Comparison of ENCODE assay signal across 11 cellular contexts in the genomic region with DNA sequence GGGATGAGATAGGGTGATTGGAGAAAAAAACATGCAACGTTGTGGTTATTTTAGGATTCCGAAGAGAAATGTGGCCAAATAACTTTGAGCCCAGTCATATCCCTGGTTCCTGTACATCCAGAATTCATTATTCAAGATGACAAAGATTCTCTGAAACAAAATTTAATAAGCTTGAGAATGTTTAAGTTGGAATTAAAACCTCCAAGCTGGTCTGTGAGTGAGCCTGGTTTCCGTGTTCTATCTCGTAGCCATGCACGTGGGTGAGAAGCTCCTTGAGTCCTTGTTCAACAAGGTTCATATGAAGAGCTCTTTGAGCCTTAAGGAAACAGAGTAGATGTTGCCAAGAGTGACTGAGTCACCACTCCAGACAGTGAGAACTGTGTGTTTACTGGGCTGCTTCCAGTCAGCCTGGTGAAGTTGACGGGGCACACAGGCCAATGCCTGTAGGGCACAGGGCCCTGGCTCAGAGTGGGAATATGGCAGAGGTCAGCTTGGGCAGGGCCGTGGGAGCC.
A peak's percentile ranks its signal among the peaks of the same experiment; 100 is the strongest.
DNase-seq lines count a peak whose midpoint lies in the region; ATAC-seq, FAIRE-seq and TF ChIP-seq lines count a peak whose summit lies in the region.
"Had no signal": no experiment of that assay in that cellular context is flagged by ENCODE, and none has a peak within 500 bp of the region (broad histone marks: within the 10 kb centered on the region; RNA-seq: fewer than 3 reads in every experiment).

No MANE protein-coding gene starts in this region.

- no peak for TF ChIP-seq CTCF in ascending aorta (IDR thresholded peaks at IDR 0.05)

- no peaks in the 10 kb centered on the region for H3K27me3 Mint-ChIP-seq in activated T-helper 17 cell treated with anti-CD3 and anti-CD28 coated beads, Interleukin-2, amount 50 U/mL, for 72 hours
- peaks cover 2 to 8% of the 10 kb centered on the region in 2 donors for H3K27me3 Mint-ChIP-seq in CD4-positive, alpha-beta memory T cell
- peaks cover 5 to 32% (median 17%) of the 10 kb centered on the region in 5 donors for H3K27me3 Mint-ChIP-seq in naive thymus-derived CD4-positive, alpha-beta T cell

- peak; percentile 96 for FAIRE-seq in H54 (lab: Jason Lieb, UNC)
- FAIRE-seq: colon had no signal

- peaks cover 15 to 24% of the 10 kb centered on the region in 2 donors for H3K36me3 ChIP-seq in ascending aorta
- H3K36me3 ChIP-seq in CD4-positive, alpha-beta memory T cell (ENCODE audit: insufficient read depth, low read length) = no peaks in the 10 kb centered on the region
- no peaks in the 10 kb centered on the region for H3K36me3 ChIP-seq in naive thymus-derived CD4-positive, alpha-beta T cell (ENCODE audit: control insufficient read depth in 2 of 3, insufficient read depth in 3 of 3, low read length in 3 of 3)
- H3K36me3 ChIP-seq: WERI-Rb-1 had no signal

- no peak overlapping the region for H3K4me3 ChIP-seq in ascending aorta
- peak overlapping the region in 1 of 2 donors; percentile 11 for H3K4me3 ChIP-seq in CD4-positive, alpha-beta memory T cell (ENCODE audit: low read length in 2 of 2)
- no peak overlapping the region for H3K4me3 ChIP-seq in naive thymus-derived CD4-positive, alpha-beta T cell (ENCODE audit: low read length)

- H3K4me3 Mint-ChIP-seq in activated T-helper 17 cell treated with anti-CD3 and anti-CD28 coated beads, Interleukin-2, amount 50 U/mL, for 72 hours = no peak overlapping the region
- H3K4me3 Mint-ChIP-seq in CD4-positive, alpha-beta memory T cell = no peak overlapping the region
- H3K4me3 Mint-ChIP-seq in naive thymus-derived CD4-positive, alpha-beta T cell = no peak overlapping the region
- H3K4me3 Mint-ChIP-seq: naive B cell had no signal

- H3K27ac Mint-ChIP-seq in activated T-helper 17 cell treated with anti-CD3 and anti-CD28 coated beads, Interleukin-2, amount 50 U/mL, for 72 hours = no peak overlapping the region
- H3K27ac Mint-ChIP-seq in CD4-positive, alpha-beta memory T cell = no peak overlapping the region
- H3K27ac Mint-ChIP-seq in naive thymus-derived CD4-positive, alpha-beta T cell = no peak overlapping the region
- H3K27ac Mint-ChIP-seq: naive B cell had no signal

- H3K27me3 ChIP-seq in ascending aorta = no peaks in the 10 kb centered on the region
- no peaks in the 10 kb centered on the region for H3K27me3 ChIP-seq in CD4-positive, alpha-beta memory T cell (ENCODE audit: insufficient read depth, low read length)
- H3K27me3 ChIP-seq in naive thymus-derived CD4-positive, alpha-beta T cell (ENCODE audit: control insufficient read depth in 2 of 2, insufficient read depth in 2 of 2, low read length in 2 of 2) = no peaks in the 10 kb centered on the region

- no peaks in the 10 kb centered on the region for H3K36me3 Mint-ChIP-seq in activated T-helper 17 cell treated with anti-CD3 and anti-CD28 coated beads, Interleukin-2, amount 50 U/mL, for 72 hours (ENCODE audit: low read depth)
- H3K36me3 Mint-ChIP-seq in CD4-positive, alpha-beta memory T cell = no peaks in the 10 kb centered on the region
- no peaks in the 10 kb centered on the region for H3K36me3 Mint-ChIP-seq in naive thymus-derived CD4-positive, alpha-beta T cell

- no peaks in the 10 kb centered on the region for H3K9me3 Mint-ChIP-seq in activated T-helper 17 cell treated with anti-CD3 and anti-CD28 coated beads, Interleukin-2, amount 50 U/mL, for 72 hours
- H3K9me3 Mint-ChIP-seq in CD4-positive, alpha-beta memory T cell = no peaks in the 10 kb centered on the region
- H3K9me3 Mint-ChIP-seq in naive thymus-derived CD4-positive, alpha-beta T cell = peaks cover 0 to 1% (median 0%) of the 10 kb centered on the region in 11 donors
- H3K9me3 Mint-ChIP-seq: naive B cell had no signal

- intact Hi-C loops in ascending aorta (cut with DNase I) (loop anchor here (5.0 kb wide), 1 partner anchor 193 kb away; no protein-coding TSS in a partner anchor), left cardiac atrium (cut with DNase I) (no loop called here)
- intact Hi-C loops in CD4-positive, alpha-beta memory T cell (cut with micrococcal nuclease) = no loop called here
- intact Hi-C loops in naive thymus-derived CD4-positive, alpha-beta T cell (cut with micrococcal nuclease) = no loop called here

- peak overlapping the region; percentile 70 to 80 for H3K27ac ChIP-seq in ascending aorta
- no peak overlapping the region for H3K27ac ChIP-seq in CD4-positive, alpha-beta memory T cell (ENCODE audit: low read depth, low read length)
- no peak overlapping the region for H3K27ac ChIP-seq in naive thymus-derived CD4-positive, alpha-beta T cell (ENCODE audit: low read depth, low read length)
- H3K27ac ChIP-seq: WERI-Rb-1 had no signal

- CTCF ChIA-PET in CD4-positive, alpha-beta memory T cell (lab: Charles Lee; ENCODE audit: partially characterized antibody) = interaction anchor here (1.9 kb wide), 1 partner anchor 9 kb away, joined by 6 read pairs; no protein-coding TSS in a partner anchor
- CTCF ChIA-PET in naive thymus-derived CD4-positive, alpha-beta T cell (lab: Charles Lee) = no interaction called here

- DNase-seq in H54 (ENCODE audit: insufficient read length, low spot score) (peak; percentile 71), ascending aorta (ENCODE audit: low spot score in 2 of 2) (peak; percentile 58 to 92), left cardiac atrium (peak; percentile 44), stromal cell of bone marrow (ENCODE audit: low read depth) (peak; percentile 98)
- no peak for DNase-seq in CD4-positive, alpha-beta memory T cell
- DNase-seq in naive thymus-derived CD4-positive, alpha-beta T cell = no peak
- DNase-seq: naive B cell, WERI-Rb-1 had no signal

- TF ChIP-seq POLR2A in H54 (IDR thresholded peaks at IDR 0.05; ENCODE audit: low read depth, low read length) = no peak

- peaks cover 31 to 54% of the 10 kb centered on the region in 2 donors for H3K4me1 ChIP-seq in ascending aorta
- H3K4me1 ChIP-seq in CD4-positive, alpha-beta memory T cell (ENCODE audit: insufficient read depth, low read length) = no peaks in the 10 kb centered on the region
- no peaks in the 10 kb centered on the region for H3K4me1 ChIP-seq in naive thymus-derived CD4-positive, alpha-beta T cell (ENCODE audit: control insufficient read depth in 2 of 2, insufficient read depth in 2 of 2, low read length in 2 of 2)

- POLR2A ChIA-PET in CD4-positive, alpha-beta memory T cell (lab: Charles Lee; ENCODE audit: partially characterized antibody) = no interaction called here
- POLR2A ChIA-PET in naive thymus-derived CD4-positive, alpha-beta T cell (lab: Charles Lee) = no interaction called here

- no peaks in the 10 kb centered on the region for H3K4me1 Mint-ChIP-seq in activated T-helper 17 cell treated with anti-CD3 and anti-CD28 coated beads, Interleukin-2, amount 50 U/mL, for 72 hours
- H3K4me1 Mint-ChIP-seq in CD4-positive, alpha-beta memory T cell = no peaks in the 10 kb centered on the region
- H3K4me1 Mint-ChIP-seq in naive thymus-derived CD4-positive, alpha-beta T cell = no peaks in the 10 kb centered on the region
- H3K4me1 Mint-ChIP-seq: naive B cell had no signal

- ATAC-seq in left cardiac atrium (peak; percentile 75 to 98), GM19452 (IDR thresholded peaks at IDR 0.05; ENCODE audit: unreplicated experiment) (no peak)
- ATAC-seq in activated T-helper 17 cell treated with anti-CD3 and anti-CD28 coated beads, Interleukin-2, amount 50 U/mL, for 72 hours (replicated peaks) = no peak
- no peak for ATAC-seq in naive thymus-derived CD4-positive, alpha-beta T cell

- no peaks in the 10 kb centered on the region for H3K9me3 ChIP-seq in ascending aorta
- no peaks in the 10 kb centered on the region for H3K9me3 ChIP-seq in CD4-positive, alpha-beta memory T cell (ENCODE audit: control insufficient read depth in 1 of 2, low read length in 2 of 2)
- H3K9me3 ChIP-seq in naive thymus-derived CD4-positive, alpha-beta T cell (ENCODE audit: control insufficient read depth in 2 of 3, low read length in 3 of 3) = no peaks in the 10 kb centered on the region

Comparison
In these comparisons a context has a peak if more than half of its experiments do, and no peak if none do; other contexts are left out.
1. DNase-seq: peak in H54 (single experiment), ascending aorta (2 of 2), left cardiac atrium (single experiment) and stromal cell of bone marrow (single experiment); none in CD4-positive, alpha-beta memory T cell (0 of 5) and naive thymus-derived CD4-positive, alpha-beta T cell (0 of 9).
2. H3K27ac ChIP-seq: peak in ascending aorta (2 of 2); none in CD4-positive, alpha-beta memory T cell (single experiment) and naive thymus-derived CD4-positive, alpha-beta T cell (single experiment).
3. ATAC-seq: peak in left cardiac atrium (2 of 2); none in GM19452 (single experiment), activated T-helper 17 cell treated with anti-CD3 and anti-CD28 coated beads, Interleukin-2, amount 50 U/mL, for 72 hours (single experiment) and naive thymus-derived CD4-positive, alpha-beta T cell (single experiment).